ENCODE assay signal across 8 cellular contexts in genomic region chrX:11111038-11111851, GRCh38. TPM values are rescaled to one million over a fixed set of nuclear protein-coding genes. Genes with fewer than 3 reads are reported as not detected.
DNase-seq lines count a peak whose midpoint lies in the region; ATAC-seq, FAIRE-seq and TF ChIP-seq lines count a peak whose summit lies in the region.

Gene HCCS, plus strand, starts transcription at chrX:11111332. Its CDS starts 729 bp downstream, at chrX:11112061.

- H3K9ac ChIP-seq in BLaER1: peak within 1 kb of the TSS; percentile 84

- peaks cover 4% of the 10 kb centered on the region; the same call in 1 of the 2 replicates for H3K9me3 ChIP-seq in BLaER1

- peaks cover 31% of the 10 kb centered on the region for H3K4me1 ChIP-seq in BLaER1

- peaks cover 81% of the 10 kb centered on the region for H3K27me3 ChIP-seq in BLaER1

- intact Hi-C loops in left colon (cut with DNase I, micrococcal nuclease): no loop called here

- H3K4me3 ChIP-seq in BLaER1: peak within 1 kb of the TSS; percentile 77

- H3K36me3 ChIP-seq in BLaER1: peaks cover 28% of the 10 kb centered on the region

- peak; percentile 96 for ATAC-seq in HG03432 (IDR thresholded peaks at IDR 0.05; ENCODE audit: unreplicated experiment)
- ATAC-seq in left colon: peak; percentile 94

- peak within 1 kb of the TSS; percentile 71 for H3K4me2 ChIP-seq in BLaER1

- peaks cover 40% of the 10 kb centered on the region for H4K20me1 ChIP-seq in BLaER1

- DNase-seq in NCI-H526 (lab: John Stamatoyannopoulos, UW): peak; percentile 71 to 93
- peak; percentile 86 for DNase-seq in activated CD4-positive, alpha-beta T cell treated with anti-CD3 and anti-CD28 coated beads for 48 hours
- peak; percentile 82 to 88 for DNase-seq in left colon
- DNase-seq in stimulated activated CD4-positive, alpha-beta T cell treated with anti-CD3 and anti-CD28 coated beads, Interleukin-1b, Interleukin-23, amount 100 ng/mL, for 48 hours: peak; percentile 85

- peak within 1 kb of the TSS; percentile 85 for H3K27ac ChIP-seq in BLaER1

- peak; percentile 16 for TF ChIP-seq POLR2A in GM19193 (IDR thresholded peaks at IDR 0.05; ENCODE audit: extremely low read depth, insufficient read depth, insufficient read length)

- FAIRE-seq in colon (lab: Jason Lieb, UNC): peak; percentile 98

RNA-seq across cellular contexts. Expression of gene HCCS, which starts in this region (rescaled TPM):
- total RNA-seq in left colon: 10 to 100 TPM; 40.8 to 43.6 TPM

Comparison
In these comparisons a context has a peak if more than half of its experiments do, and no peak if none do; other contexts are left out.
1. Peak in every context shown above with its lines: DNase-seq, ATAC-seq, H3K4me3 ChIP-seq and H3K27ac ChIP-seq.